Comparison of ENCODE assay signal across 1 cellular context in genomic region chr16:12228607-12229499, GRCh38.
TF ChIP-seq lines count a peak whose summit lies in the region.

No MANE protein-coding gene starts in this region.

TF ChIP-seq in SK-N-SH treated with all-trans-retinoic acid at 6 μM for 48 hours, 23 proteins besides CTCF, POLR2A, EP300 and RAD21 (continued from another document):
- TF ChIP-seq PATZ1 (CRISPR knock-in tag; IDR thresholded peaks at IDR 0.05; ENCODE audit: borderline replicate concordance): no peak
- no peak for TF ChIP-seq ZNF8 (CRISPR knock-in tag; IDR thresholded peaks at IDR 0.05)
- TF ChIP-seq TCF4 (CRISPR knock-in tag; IDR thresholded peaks at IDR 0.05; ENCODE audit: borderline replicate concordance): no peak
- TF ChIP-seq PPARA (CRISPR knock-in tag; IDR thresholded peaks at IDR 0.05; ENCODE audit: borderline replicate concordance): no peak
- no peak for TF ChIP-seq TOX (CRISPR knock-in tag; IDR thresholded peaks at IDR 0.05; ENCODE audit: borderline replicate concordance)
TF ChIP-seq in SK-N-SH treated with all-trans-retinoic acid at 6 μM for 48 hours: peak in this region for 0.
